10 cellular contexts compared by ENCODE assay signal in genomic region chr15:40493089-40493840, GRCh38. TPM values are rescaled to one million over a fixed set of nuclear protein-coding genes. Genes with fewer than 3 reads are reported as not detected.
DNase-seq lines count a peak whose midpoint lies in the region; ATAC-seq lines count a peak whose summit lies in the region.
"Had no signal": no experiment of that assay in that cellular context is flagged by ENCODE, and none has a peak within 500 bp of the region (broad histone marks: within the 10 kb centered on the region; RNA-seq: fewer than 3 reads in every experiment).

No MANE protein-coding gene starts in this region.

- peak overlapping the region; percentile 44 for H3K4me3 Mint-ChIP-seq in central memory CD8-positive, alpha-beta T cell
- peak overlapping the region; percentile 69 for H3K4me3 Mint-ChIP-seq in stimulated activated naive CD8-positive, alpha-beta T cell treated with anti-CD3 and anti-CD28 coated beads, Interleukin-15, Interleukin-2, amounts not matched to agents 100 ng/mL and 50 ng/mL, for 24 hours

- H3K36me3 Mint-ChIP-seq in central memory CD8-positive, alpha-beta T cell (ENCODE audit: insufficient read depth): peaks cover 4% of the 10 kb centered on the region
- no peaks in the 10 kb centered on the region for H3K36me3 Mint-ChIP-seq in stimulated activated naive CD8-positive, alpha-beta T cell treated with anti-CD3 and anti-CD28 coated beads, Interleukin-15, Interleukin-2, amounts not matched to agents 100 ng/mL and 50 ng/mL, for 24 hours (ENCODE audit: low read depth)

- peak overlapping the region; percentile 27 for H3K27ac Mint-ChIP-seq in central memory CD8-positive, alpha-beta T cell (ENCODE audit: low read depth)
- H3K27ac Mint-ChIP-seq in stimulated activated naive CD8-positive, alpha-beta T cell treated with anti-CD3 and anti-CD28 coated beads, Interleukin-15, Interleukin-2, amounts not matched to agents 100 ng/mL and 50 ng/mL, for 24 hours: peak overlapping the region; percentile 90

- H3K4me1 Mint-ChIP-seq in central memory CD8-positive, alpha-beta T cell: peaks cover 15% of the 10 kb centered on the region
- peaks cover 41% of the 10 kb centered on the region for H3K4me1 Mint-ChIP-seq in stimulated activated naive CD8-positive, alpha-beta T cell treated with anti-CD3 and anti-CD28 coated beads, Interleukin-15, Interleukin-2, amounts not matched to agents 100 ng/mL and 50 ng/mL, for 24 hours (ENCODE audit: low read depth)

- DNase-seq in activated gamma-delta T cell treated with anti-CD3 and anti-CD28 coated beads, Interleukin-2, amount 50 U/mL, for 16 hours (ENCODE audit: low read depth): peak; percentile 23
- DNase-seq in activated gamma-delta T cell treated with Interleukin-2 at 50 U/mL for 16 hours (no peak), mesenteric fat pad (ENCODE audit: low spot score) (no peak)
- peak; percentile 78 for DNase-seq in activated CD4-positive, alpha-beta T cell treated with anti-CD3 and anti-CD28 coated beads for 48 hours
- DNase-seq in central memory CD8-positive, alpha-beta T cell (ENCODE audit: low spot score in 2 of 2): no peak
- DNase-seq: effector CD8-positive, alpha-beta T cell had no signal

- ATAC-seq in central memory CD8-positive, alpha-beta T cell (replicated peaks; ENCODE audit: extremely low read depth, poor library complexity, severe bottlenecking): peak; percentile 82
- ATAC-seq in GM18519 (IDR thresholded peaks at IDR 0.05; ENCODE audit: low FRiP score, unreplicated experiment): no peak
- no peak for ATAC-seq in HG03159 (IDR thresholded peaks at IDR 0.05; ENCODE audit: unreplicated experiment)
- ATAC-seq: Panc1 had no signal

- no peaks in the 10 kb centered on the region for H3K27me3 Mint-ChIP-seq in central memory CD8-positive, alpha-beta T cell
- peaks cover 5% of the 10 kb centered on the region for H3K27me3 Mint-ChIP-seq in stimulated activated naive CD8-positive, alpha-beta T cell treated with anti-CD3 and anti-CD28 coated beads, Interleukin-15, Interleukin-2, amounts not matched to agents 100 ng/mL and 50 ng/mL, for 24 hours

- H3K9me3 Mint-ChIP-seq in central memory CD8-positive, alpha-beta T cell: no peaks in the 10 kb centered on the region
- no peaks in the 10 kb centered on the region for H3K9me3 Mint-ChIP-seq in stimulated activated naive CD8-positive, alpha-beta T cell treated with anti-CD3 and anti-CD28 coated beads, Interleukin-15, Interleukin-2, amounts not matched to agents 100 ng/mL and 50 ng/mL, for 24 hours

RNA-seq across cellular contexts. Expression of gene CHST14, which starts 22.5 kb away (rescaled TPM):
- 10.9 TPM for total RNA-seq in mesenteric fat pad

RNA-seq across cellular contexts. Expression of gene BAHD1, which starts 52.5 kb away (rescaled TPM):
- 16.2 TPM for total RNA-seq in mesenteric fat pad

Comparison
In these comparisons a context has a peak if more than half of its experiments do, and no peak if none do; other contexts are left out.
1. DNase-seq: peak in activated gamma-delta T cell treated with anti-CD3 and anti-CD28 coated beads, Interleukin-2, amount 50 U/mL, for 16 hours (single experiment) and activated CD4-positive, alpha-beta T cell treated with anti-CD3 and anti-CD28 coated beads for 48 hours (single experiment); none in activated gamma-delta T cell treated with Interleukin-2 at 50 U/mL for 16 hours (single experiment), central memory CD8-positive, alpha-beta T cell (0 of 2) and mesenteric fat pad (single experiment).